In the genomic region with DNA sequence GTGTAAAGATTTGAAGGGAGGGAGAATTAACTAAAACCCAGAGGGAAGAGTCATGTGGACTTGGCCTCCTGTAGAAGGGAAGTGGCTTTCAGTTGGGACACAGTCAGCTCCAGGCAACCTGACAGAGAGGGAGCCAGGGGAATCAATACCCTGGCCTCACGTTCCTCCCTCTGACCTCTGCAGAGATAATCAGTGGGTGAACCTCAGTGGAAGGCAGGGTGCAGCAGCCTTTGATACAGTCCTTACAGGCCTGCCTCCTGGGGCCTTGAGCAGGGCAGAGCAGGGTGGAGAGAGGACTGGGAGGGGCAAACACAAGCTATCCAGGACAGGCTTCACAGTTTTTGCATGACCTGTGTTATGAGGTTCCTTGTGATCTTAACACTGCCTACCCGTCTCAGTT, we compare ENCODE assay signal across 1 cellular context.
TF ChIP-seq lines count a peak whose summit lies in the region.

No MANE protein-coding gene starts in this region.

TF ChIP-seq in HepG2, 621 proteins besides CTCF, POLR2A, EP300 and RAD21 (continued from another document and continues in another):
- TF ChIP-seq, protein P1, sequence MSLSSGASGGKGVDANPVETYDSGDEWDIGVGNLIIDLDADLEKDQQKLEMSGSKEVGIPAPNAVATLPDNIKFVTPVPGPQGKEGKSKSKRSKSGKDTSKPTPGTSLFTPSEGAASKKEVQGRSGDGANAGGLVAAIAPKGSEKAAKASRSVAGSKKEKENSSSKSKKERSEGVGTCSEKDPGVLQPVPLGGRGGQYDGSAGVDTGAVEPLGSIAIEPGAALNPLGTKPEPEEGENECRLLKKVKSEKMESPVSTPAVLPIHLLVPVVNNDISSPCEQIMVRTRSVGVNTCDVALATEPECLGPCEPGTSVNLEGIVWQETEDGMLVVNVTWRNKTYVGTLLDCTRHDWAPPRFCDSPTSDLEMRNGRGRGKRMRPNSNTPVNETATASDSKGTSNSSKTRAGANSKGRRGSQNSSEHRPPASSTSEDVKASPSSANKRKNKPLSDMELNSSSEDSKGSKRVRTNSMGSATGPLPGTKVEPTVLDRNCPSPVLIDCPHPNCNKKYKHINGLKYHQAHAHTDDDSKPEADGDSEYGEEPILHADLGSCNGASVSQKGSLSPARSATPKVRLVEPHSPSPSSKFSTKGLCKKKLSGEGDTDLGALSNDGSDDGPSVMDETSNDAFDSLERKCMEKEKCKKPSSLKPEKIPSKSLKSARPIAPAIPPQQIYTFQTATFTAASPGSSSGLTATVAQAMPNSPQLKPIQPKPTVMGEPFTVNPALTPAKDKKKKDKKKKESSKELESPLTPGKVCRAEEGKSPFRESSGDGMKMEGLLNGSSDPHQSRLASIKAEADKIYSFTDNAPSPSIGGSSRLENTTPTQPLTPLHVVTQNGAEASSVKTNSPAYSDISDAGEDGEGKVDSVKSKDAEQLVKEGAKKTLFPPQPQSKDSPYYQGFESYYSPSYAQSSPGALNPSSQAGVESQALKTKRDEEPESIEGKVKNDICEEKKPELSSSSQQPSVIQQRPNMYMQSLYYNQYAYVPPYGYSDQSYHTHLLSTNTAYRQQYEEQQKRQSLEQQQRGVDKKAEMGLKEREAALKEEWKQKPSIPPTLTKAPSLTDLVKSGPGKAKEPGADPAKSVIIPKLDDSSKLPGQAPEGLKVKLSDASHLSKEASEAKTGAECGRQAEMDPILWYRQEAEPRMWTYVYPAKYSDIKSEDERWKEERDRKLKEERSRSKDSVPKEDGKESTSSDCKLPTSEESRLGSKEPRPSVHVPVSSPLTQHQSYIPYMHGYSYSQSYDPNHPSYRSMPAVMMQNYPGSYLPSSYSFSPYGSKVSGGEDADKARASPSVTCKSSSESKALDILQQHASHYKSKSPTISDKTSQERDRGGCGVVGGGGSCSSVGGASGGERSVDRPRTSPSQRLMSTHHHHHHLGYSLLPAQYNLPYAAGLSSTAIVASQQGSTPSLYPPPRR (CRISPR knock-in tag; IDR thresholded peaks at IDR 0.05; ENCODE audit: borderline replicate concordance), result peak; percentile 88
- TF ChIP-seq, protein P2, sequence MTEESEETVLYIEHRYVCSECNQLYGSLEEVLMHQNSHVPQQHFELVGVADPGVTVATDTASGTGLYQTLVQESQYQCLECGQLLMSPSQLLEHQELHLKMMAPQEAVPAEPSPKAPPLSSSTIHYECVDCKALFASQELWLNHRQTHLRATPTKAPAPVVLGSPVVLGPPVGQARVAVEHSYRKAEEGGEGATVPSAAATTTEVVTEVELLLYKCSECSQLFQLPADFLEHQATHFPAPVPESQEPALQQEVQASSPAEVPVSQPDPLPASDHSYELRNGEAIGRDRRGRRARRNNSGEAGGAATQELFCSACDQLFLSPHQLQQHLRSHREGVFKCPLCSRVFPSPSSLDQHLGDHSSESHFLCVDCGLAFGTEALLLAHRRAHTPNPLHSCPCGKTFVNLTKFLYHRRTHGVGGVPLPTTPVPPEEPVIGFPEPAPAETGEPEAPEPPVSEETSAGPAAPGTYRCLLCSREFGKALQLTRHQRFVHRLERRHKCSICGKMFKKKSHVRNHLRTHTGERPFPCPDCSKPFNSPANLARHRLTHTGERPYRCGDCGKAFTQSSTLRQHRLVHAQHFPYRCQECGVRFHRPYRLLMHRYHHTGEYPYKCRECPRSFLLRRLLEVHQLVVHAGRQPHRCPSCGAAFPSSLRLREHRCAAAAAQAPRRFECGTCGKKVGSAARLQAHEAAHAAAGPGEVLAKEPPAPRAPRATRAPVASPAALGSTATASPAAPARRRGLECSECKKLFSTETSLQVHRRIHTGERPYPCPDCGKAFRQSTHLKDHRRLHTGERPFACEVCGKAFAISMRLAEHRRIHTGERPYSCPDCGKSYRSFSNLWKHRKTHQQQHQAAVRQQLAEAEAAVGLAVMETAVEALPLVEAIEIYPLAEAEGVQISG (CRISPR knock-in tag; IDR thresholded peaks at IDR 0.05), result peak; percentile 63
- TF ChIP-seq HNF4G (IDR thresholded peaks at IDR 0.05; ENCODE audit: borderline replicate concordance, low read depth, low read length) (peak; percentile 36; the same call in 1 of the 2 replicates), HNF4G (CRISPR knock-in tag; IDR thresholded peaks at IDR 0.05; ENCODE audit: borderline replicate concordance, low read depth) (peak; percentile 22; the same call in 1 of the 2 replicates), KAT2B (IDR thresholded peaks at IDR 0.05; ENCODE audit: borderline replicate concordance, low read depth, low read length) (0 out of 2 replicates have a peak, but pooled peaks have one; percentile 19), HDAC2 (CRISPR knock-in tag; IDR thresholded peaks at IDR 0.05) (peak; percentile 96), TBX3 (IDR thresholded peaks at IDR 0.05; ENCODE audit: borderline replicate concordance) (no peak), TCF7 (IDR thresholded peaks at IDR 0.05; ENCODE audit: low read depth) (peak; percentile 53), NR2F1 (CRISPR knock-in tag; IDR thresholded peaks at IDR 0.05) (peak; percentile 87 to 95), HDAC1 (CRISPR knock-in tag; IDR thresholded peaks at IDR 0.05) (peak; percentile 78), NR2F6 (IDR thresholded peaks at IDR 0.05) (peak; percentile 93), NR2F6 (CRISPR knock-in tag; IDR thresholded peaks at IDR 0.05) (peak; percentile 97), ZNF790 (CRISPR knock-in tag; IDR thresholded peaks at IDR 0.05; ENCODE audit: borderline replicate concordance) (no peak), CEBPG (CRISPR knock-in tag; IDR thresholded peaks at IDR 0.05) (peak; percentile 49), ZNF670 (CRISPR knock-in tag; IDR thresholded peaks at IDR 0.05; ENCODE audit: borderline replicate concordance) (no peak), ZNF556 (CRISPR knock-in tag; IDR thresholded peaks at IDR 0.05; ENCODE audit: borderline replicate concordance) (peak; percentile 89; the same call in 1 of the 2 replicates), ZNF383 (CRISPR knock-in tag; IDR thresholded peaks at IDR 0.05; ENCODE audit: borderline replicate concordance) (no peak), KLF9 (CRISPR knock-in tag; IDR thresholded peaks at IDR 0.05; ENCODE audit: low read depth) (no peak), MXI1 (IDR thresholded peaks at IDR 0.05; ENCODE audit: borderline replicate concordance, low read depth, low read length) (peak; percentile 29; the same call in 1 of the 3 replicates), KAT7 (CRISPR knock-in tag; IDR thresholded peaks at IDR 0.05; ENCODE audit: borderline replicate concordance) (no peak), NR2F2 (IDR thresholded peaks at IDR 0.05; ENCODE audit: borderline replicate concordance, low read depth) (peak; percentile 93), ZNF230 (CRISPR knock-in tag; IDR thresholded peaks at IDR 0.05) (no peak), KDM1A (CRISPR knock-in tag; IDR thresholded peaks at IDR 0.05) (0 out of 2 replicates have a peak, but pooled peaks have one; percentile 16), DMAP1 (CRISPR knock-in tag; IDR thresholded peaks at IDR 0.05) (no peak), SPEN (CRISPR knock-in tag; IDR thresholded peaks at IDR 0.05; ENCODE audit: low read depth) (peak; percentile 40; the same call in 1 of the 2 replicates), NFATC3 (CRISPR knock-in tag; IDR thresholded peaks at IDR 0.05) (no peak), ZNF615 (CRISPR knock-in tag; IDR thresholded peaks at IDR 0.05; ENCODE audit: borderline replicate concordance) (no peak), BCL6 (CRISPR knock-in tag; IDR thresholded peaks at IDR 0.05) (peak; percentile 64), SNAPC2 (CRISPR knock-in tag; IDR thresholded peaks at IDR 0.05) (no peak), NCOA5 (CRISPR knock-in tag; IDR thresholded peaks at IDR 0.05) (no peak), ZFP1 (CRISPR knock-in tag; IDR thresholded peaks at IDR 0.05) (no peak), MTF1 (CRISPR knock-in tag; IDR thresholded peaks at IDR 0.05) (no peak), SRSF1 (optimal IDR thresholded peaks at IDR 0.05; ENCODE audit: low read depth, low read length) (no peak), MED1 (CRISPR knock-in tag; IDR thresholded peaks at IDR 0.05) (peak; percentile 73), ZNF451 (CRISPR knock-in tag; IDR thresholded peaks at IDR 0.05) (no peak), ZNF644 (CRISPR knock-in tag; IDR thresholded peaks at IDR 0.05; ENCODE audit: low read depth) (peak; percentile 58; the same call in 1 of the 2 replicates)
- TF ChIP-seq, protein P3, sequence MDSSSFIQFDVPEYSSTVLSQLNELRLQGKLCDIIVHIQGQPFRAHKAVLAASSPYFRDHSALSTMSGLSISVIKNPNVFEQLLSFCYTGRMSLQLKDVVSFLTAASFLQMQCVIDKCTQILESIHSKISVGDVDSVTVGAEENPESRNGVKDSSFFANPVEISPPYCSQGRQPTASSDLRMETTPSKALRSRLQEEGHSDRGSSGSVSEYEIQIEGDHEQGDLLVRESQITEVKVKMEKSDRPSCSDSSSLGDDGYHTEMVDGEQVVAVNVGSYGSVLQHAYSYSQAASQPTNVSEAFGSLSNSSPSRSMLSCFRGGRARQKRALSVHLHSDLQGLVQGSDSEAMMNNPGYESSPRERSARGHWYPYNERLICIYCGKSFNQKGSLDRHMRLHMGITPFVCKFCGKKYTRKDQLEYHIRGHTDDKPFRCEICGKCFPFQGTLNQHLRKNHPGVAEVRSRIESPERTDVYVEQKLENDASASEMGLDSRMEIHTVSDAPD (CRISPR knock-in tag; IDR thresholded peaks at IDR 0.05), result no peak
- TF ChIP-seq, protein P4, sequence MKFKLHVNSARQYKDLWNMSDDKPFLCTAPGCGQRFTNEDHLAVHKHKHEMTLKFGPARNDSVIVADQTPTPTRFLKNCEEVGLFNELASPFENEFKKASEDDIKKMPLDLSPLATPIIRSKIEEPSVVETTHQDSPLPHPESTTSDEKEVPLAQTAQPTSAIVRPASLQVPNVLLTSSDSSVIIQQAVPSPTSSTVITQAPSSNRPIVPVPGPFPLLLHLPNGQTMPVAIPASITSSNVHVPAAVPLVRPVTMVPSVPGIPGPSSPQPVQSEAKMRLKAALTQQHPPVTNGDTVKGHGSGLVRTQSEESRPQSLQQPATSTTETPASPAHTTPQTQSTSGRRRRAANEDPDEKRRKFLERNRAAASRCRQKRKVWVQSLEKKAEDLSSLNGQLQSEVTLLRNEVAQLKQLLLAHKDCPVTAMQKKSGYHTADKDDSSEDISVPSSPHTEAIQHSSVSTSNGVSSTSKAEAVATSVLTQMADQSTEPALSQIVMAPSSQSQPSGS (CRISPR knock-in tag; IDR thresholded peaks at IDR 0.05), result peak; percentile 65; the same call in 1 of the 2 replicates
- TF ChIP-seq, protein P5, sequence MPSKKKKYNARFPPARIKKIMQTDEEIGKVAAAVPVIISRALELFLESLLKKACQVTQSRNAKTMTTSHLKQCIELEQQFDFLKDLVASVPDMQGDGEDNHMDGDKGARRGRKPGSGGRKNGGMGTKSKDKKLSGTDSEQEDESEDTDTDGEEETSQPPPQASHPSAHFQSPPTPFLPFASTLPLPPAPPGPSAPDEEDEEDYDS (CRISPR knock-in tag; IDR thresholded peaks at IDR 0.05), result peak; percentile 40; the same call in 1 of the 2 replicates
- TF ChIP-seq, protein P6, sequence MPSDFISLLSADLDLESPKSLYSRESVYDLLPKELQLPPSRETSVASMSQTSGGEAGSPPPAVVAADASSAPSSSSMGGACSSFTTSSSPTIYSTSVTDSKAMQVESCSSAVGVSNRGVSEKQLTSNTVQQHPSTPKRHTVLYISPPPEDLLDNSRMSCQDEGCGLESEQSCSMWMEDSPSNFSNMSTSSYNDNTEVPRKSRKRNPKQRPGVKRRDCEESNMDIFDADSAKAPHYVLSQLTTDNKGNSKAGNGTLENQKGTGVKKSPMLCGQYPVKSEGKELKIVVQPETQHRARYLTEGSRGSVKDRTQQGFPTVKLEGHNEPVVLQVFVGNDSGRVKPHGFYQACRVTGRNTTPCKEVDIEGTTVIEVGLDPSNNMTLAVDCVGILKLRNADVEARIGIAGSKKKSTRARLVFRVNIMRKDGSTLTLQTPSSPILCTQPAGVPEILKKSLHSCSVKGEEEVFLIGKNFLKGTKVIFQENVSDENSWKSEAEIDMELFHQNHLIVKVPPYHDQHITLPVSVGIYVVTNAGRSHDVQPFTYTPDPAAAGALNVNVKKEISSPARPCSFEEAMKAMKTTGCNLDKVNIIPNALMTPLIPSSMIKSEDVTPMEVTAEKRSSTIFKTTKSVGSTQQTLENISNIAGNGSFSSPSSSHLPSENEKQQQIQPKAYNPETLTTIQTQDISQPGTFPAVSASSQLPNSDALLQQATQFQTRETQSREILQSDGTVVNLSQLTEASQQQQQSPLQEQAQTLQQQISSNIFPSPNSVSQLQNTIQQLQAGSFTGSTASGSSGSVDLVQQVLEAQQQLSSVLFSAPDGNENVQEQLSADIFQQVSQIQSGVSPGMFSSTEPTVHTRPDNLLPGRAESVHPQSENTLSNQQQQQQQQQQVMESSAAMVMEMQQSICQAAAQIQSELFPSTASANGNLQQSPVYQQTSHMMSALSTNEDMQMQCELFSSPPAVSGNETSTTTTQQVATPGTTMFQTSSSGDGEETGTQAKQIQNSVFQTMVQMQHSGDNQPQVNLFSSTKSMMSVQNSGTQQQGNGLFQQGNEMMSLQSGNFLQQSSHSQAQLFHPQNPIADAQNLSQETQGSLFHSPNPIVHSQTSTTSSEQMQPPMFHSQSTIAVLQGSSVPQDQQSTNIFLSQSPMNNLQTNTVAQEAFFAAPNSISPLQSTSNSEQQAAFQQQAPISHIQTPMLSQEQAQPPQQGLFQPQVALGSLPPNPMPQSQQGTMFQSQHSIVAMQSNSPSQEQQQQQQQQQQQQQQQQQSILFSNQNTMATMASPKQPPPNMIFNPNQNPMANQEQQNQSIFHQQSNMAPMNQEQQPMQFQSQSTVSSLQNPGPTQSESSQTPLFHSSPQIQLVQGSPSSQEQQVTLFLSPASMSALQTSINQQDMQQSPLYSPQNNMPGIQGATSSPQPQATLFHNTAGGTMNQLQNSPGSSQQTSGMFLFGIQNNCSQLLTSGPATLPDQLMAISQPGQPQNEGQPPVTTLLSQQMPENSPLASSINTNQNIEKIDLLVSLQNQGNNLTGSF (CRISPR knock-in tag; IDR thresholded peaks at IDR 0.05), result no peak
- TF ChIP-seq, protein P7, sequence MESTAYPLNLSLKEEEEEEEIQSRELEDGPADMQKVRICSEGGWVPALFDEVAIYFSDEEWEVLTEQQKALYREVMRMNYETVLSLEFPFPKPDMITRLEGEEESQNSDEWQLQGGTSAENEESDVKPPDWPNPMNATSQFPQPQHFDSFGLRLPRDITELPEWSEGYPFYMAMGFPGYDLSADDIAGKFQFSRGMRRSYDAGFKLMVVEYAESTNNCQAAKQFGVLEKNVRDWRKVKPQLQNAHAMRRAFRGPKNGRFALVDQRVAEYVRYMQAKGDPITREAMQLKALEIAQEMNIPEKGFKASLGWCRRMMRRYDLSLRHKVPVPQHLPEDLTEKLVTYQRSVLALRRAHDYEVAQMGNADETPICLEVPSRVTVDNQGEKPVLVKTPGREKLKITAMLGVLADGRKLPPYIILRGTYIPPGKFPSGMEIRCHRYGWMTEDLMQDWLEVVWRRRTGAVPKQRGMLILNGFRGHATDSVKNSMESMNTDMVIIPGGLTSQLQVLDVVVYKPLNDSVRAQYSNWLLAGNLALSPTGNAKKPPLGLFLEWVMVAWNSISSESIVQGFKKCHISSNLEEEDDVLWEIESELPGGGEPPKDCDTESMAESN (CRISPR knock-in tag; conservative IDR thresholded peaks at IDR 0.05), result no peak
